In genomic region chr22:37752189-37753061, GRCh38 we compare ENCODE assay signal across 9 cellular contexts. TPM values are rescaled to one million over a fixed set of nuclear protein-coding genes. Genes with fewer than 3 reads are reported as not detected.
DNase-seq lines count a peak whose midpoint lies in the region; ATAC-seq lines count a peak whose summit lies in the region.
"Had no signal": no experiment of that assay in that cellular context is flagged by ENCODE, and none has a peak within 500 bp of the region (broad histone marks: within the 10 kb centered on the region; RNA-seq: fewer than 3 reads in every experiment).

No MANE protein-coding gene starts in this region.

- no peaks in the 10 kb centered on the region for H3K27me3 ChIP-seq in mesendoderm (ENCODE audit: insufficient read depth, low read length, poor library complexity)
- H3K27me3 ChIP-seq in aorta (ENCODE audit: control insufficient read depth in 1 of 2, insufficient read depth in 2 of 2, low read length in 1 of 2): no peaks in the 10 kb centered on the region

- H3K4me1 ChIP-seq in mesendoderm (ENCODE audit: control insufficient read depth, low read depth, low read length): peaks cover 12% of the 10 kb centered on the region
- H3K4me1 ChIP-seq in aorta (ENCODE audit: control insufficient read depth in 1 of 2, insufficient read depth in 2 of 2, low read length in 2 of 2): no peaks in the 10 kb centered on the region

- no peak overlapping the region for H3K4me3 Mint-ChIP-seq in T-cell
- H3K4me3 Mint-ChIP-seq: B cell had no signal

- no peak overlapping the region for H3K23ac ChIP-seq in mesendoderm (ENCODE audit: low read length)

- no peak overlapping the region for H2BK5ac ChIP-seq in mesendoderm (ENCODE audit: low read length)

- no peak overlapping the region for H2AK5ac ChIP-seq in mesendoderm (ENCODE audit: low read length)

- no peak overlapping the region for H3K9ac ChIP-seq in mesendoderm (ENCODE audit: low read length)

- no peaks in the 10 kb centered on the region for H3K27me3 Mint-ChIP-seq in T-cell
- H3K27me3 Mint-ChIP-seq: B cell had no signal

- H3K79me2 ChIP-seq in mesendoderm (ENCODE audit: control insufficient read depth, insufficient read depth, low read length): peaks cover 4% of the 10 kb centered on the region

- peaks cover 8% of the 10 kb centered on the region for H3K36me3 Mint-ChIP-seq in T-cell

- no peak overlapping the region for H2BK120ac ChIP-seq in mesendoderm (ENCODE audit: low read depth, low read length)

- H3K27ac ChIP-seq in mesendoderm (ENCODE audit: low read depth, low read length): peak overlapping the region; percentile 35
- peak overlapping the region in 1 of 2 donors; percentile 65 for H3K27ac ChIP-seq in aorta (ENCODE audit: low read depth in 1 of 2, low read length in 2 of 2)

- no peak overlapping the region for H3K56ac ChIP-seq in mesendoderm (ENCODE audit: low read length)

- ATAC-seq in aorta (ENCODE audit: low FRiP score) (peak; percentile 84), GM18502 (IDR thresholded peaks at IDR 0.05; ENCODE audit: poor library complexity, unreplicated experiment) (no peak), T-cell (replicated peaks in 1 of 4) (no peak), HG03354 (IDR thresholded peaks at IDR 0.05; ENCODE audit: poor library complexity, severe bottlenecking, unreplicated experiment) (no peak)

- H3K18ac ChIP-seq in mesendoderm (ENCODE audit: low read length): no peak overlapping the region

- no peaks in the 10 kb centered on the region for H3K9me3 ChIP-seq in aorta (ENCODE audit: control insufficient read depth, low read length)

- POLR2A ChIA-PET in T-cell (lab: Charles Lee): no interaction called here

- WGBS in mesendoderm (ENCODE audit: extremely low coverage, insufficient coverage, low lambda C conversion rate): no CpG with 5 or more reads among the region's 17 CpGs
- 8 to 10% methylated on average over 17 of the region's 17 CpGs for WGBS in aorta, 2 donors

- H3K4me3 ChIP-seq in mesendoderm (ENCODE audit: low read length) (no peak overlapping the region), aorta (ENCODE audit: low read length in 2 of 2) (no peak overlapping the region)

- peaks cover 7% of the 10 kb centered on the region for H3K79me1 ChIP-seq in mesendoderm (ENCODE audit: low read length)

- no peak overlapping the region for H3K4me2 ChIP-seq in mesendoderm (ENCODE audit: low read length)

- peaks cover 1% of the 10 kb centered on the region for H3K36me3 ChIP-seq in mesendoderm (ENCODE audit: control insufficient read depth, insufficient read depth, low read length)
- H3K36me3 ChIP-seq in aorta (ENCODE audit: control insufficient read depth in 1 of 2, insufficient read depth in 2 of 2, low read length in 1 of 2): no peaks in the 10 kb centered on the region

- CTCF ChIA-PET in T-cell (lab: Charles Lee): no interaction called here

- no peak overlapping the region for H4K8ac ChIP-seq in mesendoderm (ENCODE audit: low read depth, low read length)

- peaks cover 13 to 17% (median 17%) of the 10 kb centered on the region in 3 donors for H3K4me1 Mint-ChIP-seq in T-cell

- DNase-seq in NCI-H2081 (lab: John Stamatoyannopoulos, UW) (peak; percentile 6 to 31), NCI-H2081 treated with DMSO at 0.1 percent for 48 hours (lab: John Stamatoyannopoulos, UW) (no peak), dermis blood vessel endothelial cell (peak; percentile 83), mesendoderm (peak; percentile 73), aorta (peak; percentile 95 to 96), T-cell (no peak)

- H4K5ac ChIP-seq in mesendoderm (ENCODE audit: low read length): no peak overlapping the region

- H2BK15ac ChIP-seq in mesendoderm (replicated peaks; ENCODE audit: low read depth): no peak overlapping the region

- intact Hi-C loops in aorta (cut with DNase I): no loop called here

- no peaks in the 10 kb centered on the region for H3K9me3 Mint-ChIP-seq in T-cell

- no peak overlapping the region for H3K27ac Mint-ChIP-seq in T-cell
- H3K27ac Mint-ChIP-seq: B cell had no signal

- no peak overlapping the region for H3K4ac ChIP-seq in mesendoderm (ENCODE audit: low read depth, low read length)

RNA-seq across cellular contexts. Expression of gene GCAT, which starts 55.3 kb away (rescaled TPM):
- total RNA-seq in dermis blood vessel endothelial cell: 24.5 and 37.6 TPM in 2 replicates
- 6.8 TPM for polyA plus RNA-seq in mesendoderm (2013, experiment 1 of 2)
- 6.9 TPM for polyA plus RNA-seq in mesendoderm (2013, experiment 2 of 2)
- 1 to 10 TPM; 4.4 to 5.8 TPM for total RNA-seq in aorta
- polyA plus RNA-seq in aorta: 10 to 100 TPM in 1 of 2 donors, 1 to 10 TPM in 1; 6.9 to 21.4 TPM
- 1 to 10 TPM; 1.2 to 3.5 (median 2.3) TPM for total RNA-seq in T-cell

RNA-seq across cellular contexts. Expression of gene TRIOBP, which starts 55.6 kb away (rescaled TPM):
- total RNA-seq in dermis blood vessel endothelial cell (165 and 227 TPM in 2 replicates), aorta (100 to 1,000 TPM in 1 of 2 donors, 10 to 100 TPM in 1; 86.0 to 113 TPM), T-cell (10 to 100 TPM; 14.5 to 36.8 (median 31.1) TPM)
- polyA plus RNA-seq in mesendoderm (2013, experiment 1 of 2): 23.7 TPM
- 25.5 TPM for polyA plus RNA-seq in mesendoderm (2013, experiment 2 of 2)
- polyA plus RNA-seq in aorta: 10 to 100 TPM; 26.9 to 59.1 TPM

Comparison
In these comparisons a context has a peak if more than half of its experiments do, and no peak if none do; other contexts are left out.
1. DNase-seq: peak in NCI-H2081 (2 of 2), dermis blood vessel endothelial cell (single experiment), mesendoderm (single experiment) and aorta (2 of 2); none in NCI-H2081 treated with DMSO at 0.1 percent for 48 hours (single experiment) and T-cell (0 of 34).